In genomic region chr18:47549141-47549540, GRCh38 we compare ENCODE assay signal across 18 cellular contexts.
"Had no signal": no experiment of that assay in that cellular context is flagged by ENCODE, and none has a peak within 500 bp of the region (broad histone marks: within the 10 kb centered on the region; RNA-seq: fewer than 3 reads in every experiment).

No MANE protein-coding gene starts in this region.

- H3K27ac ChIP-seq: colonic mucosa, esophagus squamous epithelium, psoas muscle, sigmoid colon, spleen, upper lobe of left lung had no signal

- H3K4me1 ChIP-seq: colonic mucosa, esophagus squamous epithelium, psoas muscle, sigmoid colon, spleen, upper lobe of left lung had no signal

- H3K9me3 ChIP-seq: colonic mucosa, esophagus squamous epithelium, psoas muscle, sigmoid colon, spleen, upper lobe of left lung had no signal

- H3K4me1 Mint-ChIP-seq: activated CD4-positive, alpha-beta T cell treated with anti-CD3 and anti-CD28 coated beads, Interleukin-2, amount 10 ng/mL, durations not matched to agents 7 days and 5 days; immature natural killer cell; mesothelial cell of epicardium; neural crest cell had no signal

- H3K4me3 ChIP-seq: colonic mucosa, esophagus squamous epithelium, lung, psoas muscle, sigmoid colon, spleen, upper lobe of left lung had no signal

- H3K27me3 ChIP-seq: colonic mucosa, sigmoid colon, spleen, upper lobe of left lung had no signal

- H3K27me3 Mint-ChIP-seq: activated CD4-positive, alpha-beta T cell treated with anti-CD3 and anti-CD28 coated beads, Interleukin-2, amount 10 ng/mL, durations not matched to agents 7 days and 5 days; stimulated activated naive CD8-positive, alpha-beta T cell treated with anti-CD3 and anti-CD28 coated beads, Interleukin-15, Interleukin-2, amounts not matched to agents 100 ng/mL and 50 ng/mL, for 24 hours had no signal

- H3K9me3 Mint-ChIP-seq: activated CD4-positive, alpha-beta T cell treated with anti-CD3 and anti-CD28 coated beads, Interleukin-2, amount 10 ng/mL, durations not matched to agents 7 days and 5 days; activated T-cell treated with anti-CD3 and anti-CD28 coated beads, Interleukin-2, amount 50 U/mL, for 72 hours; mesothelial cell of epicardium; neural crest cell; stimulated activated naive CD8-positive, alpha-beta T cell treated with anti-CD3 and anti-CD28 coated beads, Interleukin-15, Interleukin-2, amounts not matched to agents 100 ng/mL and 50 ng/mL, for 24 hours had no signal

- DNase-seq: activated CD4-positive, alpha-beta T cell treated with anti-CD3 and anti-CD28 coated beads, Interleukin-2, amount 10 ng/mL, durations not matched to agents 7 days and 5 days; activated CD8-positive, alpha-beta memory T cell treated with anti-CD3 and anti-CD28 coated beads, Interleukin-2, amount 50 U/mL, for 48 hours; activated gamma-delta T cell treated with Interleukin-2 at 50 U/mL for 16 hours; activated T-cell treated with anti-CD3 and anti-CD28 coated beads, Interleukin-2, amount 50 U/mL, for 72 hours; amniotic stem cell; central memory CD4-positive, alpha-beta T cell; colonic mucosa; esophagus squamous epithelium; immature natural killer cell; psoas muscle; sigmoid colon; spleen; upper lobe of left lung had no signal

- ATAC-seq: activated T-cell treated with anti-CD3 and anti-CD28 coated beads, Interleukin-2, amount 50 U/mL, for 72 hours; psoas muscle had no signal

- H3K36me3 ChIP-seq: colonic mucosa, esophagus squamous epithelium, sigmoid colon, spleen, upper lobe of left lung had no signal

- H3K27ac Mint-ChIP-seq: activated CD4-positive, alpha-beta T cell treated with anti-CD3 and anti-CD28 coated beads, Interleukin-2, amount 10 ng/mL, durations not matched to agents 7 days and 5 days; activated naive CD8-positive, alpha-beta T cell; activated T-cell treated with anti-CD3 and anti-CD28 coated beads, Interleukin-2, amount 50 U/mL, for 72 hours; immature natural killer cell; mesothelial cell of epicardium; stimulated activated naive CD8-positive, alpha-beta T cell treated with anti-CD3 and anti-CD28 coated beads, Interleukin-15, Interleukin-2, amounts not matched to agents 100 ng/mL and 50 ng/mL, for 24 hours had no signal

- H3K4me3 Mint-ChIP-seq: activated CD4-positive, alpha-beta T cell treated with anti-CD3 and anti-CD28 coated beads, Interleukin-2, amount 10 ng/mL, durations not matched to agents 7 days and 5 days; activated naive CD8-positive, alpha-beta T cell; activated T-cell treated with anti-CD3 and anti-CD28 coated beads, Interleukin-2, amount 50 U/mL, for 72 hours; immature natural killer cell; mesothelial cell of epicardium; neural crest cell; stimulated activated naive CD8-positive, alpha-beta T cell treated with anti-CD3 and anti-CD28 coated beads, Interleukin-15, Interleukin-2, amounts not matched to agents 100 ng/mL and 50 ng/mL, for 24 hours had no signal

- H3K36me3 Mint-ChIP-seq: activated naive CD8-positive, alpha-beta T cell; immature natural killer cell; mesothelial cell of epicardium had no signal
